1 cellular context compared by ENCODE assay signal in genomic region chr5:59279979-59280378, GRCh38.
A peak's percentile ranks its signal among the peaks of the same experiment; 100 is the strongest.
TF ChIP-seq lines count a peak whose summit lies in the region.

No MANE protein-coding gene starts in this region.

TF ChIP-seq in HEK293, 187 proteins besides CTCF, POLR2A, EP300 and RAD21 (continued from another document):
- TF ChIP-seq PATZ1 (tag by site-specific recombination; IDR thresholded peaks at IDR 0.05) (no peak), ZNF514 (tag by site-specific recombination; IDR thresholded peaks at IDR 0.05) (no peak), ZBTB8A (tag by site-specific recombination; IDR thresholded peaks at IDR 0.05) (no peak), ZNF280C (tag by site-specific recombination; IDR thresholded peaks at IDR 0.05) (no peak), ZNF391 (tag by site-specific recombination; IDR thresholded peaks at IDR 0.05; ENCODE audit: borderline replicate concordance, low read depth) (no peak), ZNF140 (tag by site-specific recombination; IDR thresholded peaks at IDR 0.05) (no peak), OSR2 (tag by site-specific recombination; IDR thresholded peaks at IDR 0.05) (peak; percentile 48; the same call in 1 of the 2 replicates), PRDM6 (tag by site-specific recombination; IDR thresholded peaks at IDR 0.05) (peak; percentile 46; the same call in 1 of the 2 replicates), GLIS2 (tag by site-specific recombination; IDR thresholded peaks at IDR 0.05) (no peak), ZNF302 (tag by site-specific recombination; IDR thresholded peaks at IDR 0.05; ENCODE audit: low read depth) (no peak), GLI2 (tag by site-specific recombination; IDR thresholded peaks at IDR 0.05; ENCODE audit: borderline replicate concordance, low read depth) (no peak), KLF8 (tag by site-specific recombination; IDR thresholded peaks at IDR 0.05) (no peak), SCRT2 (tag by site-specific recombination; IDR thresholded peaks at IDR 0.05) (peak; percentile 86), ZNF654 (tag by site-specific recombination; IDR thresholded peaks at IDR 0.05; ENCODE audit: low read depth) (peak; percentile 13; the same call in 1 of the 2 replicates), ZNF311 (tag by site-specific recombination; IDR thresholded peaks at IDR 0.05; ENCODE audit: borderline replicate concordance) (no peak), SP3 (tag by site-specific recombination; IDR thresholded peaks at IDR 0.05) (0 out of 2 replicates have a peak, but pooled peaks have one; percentile 11)
